Comparison of ENCODE assay signal across 8 cellular contexts in the genomic region with DNA sequence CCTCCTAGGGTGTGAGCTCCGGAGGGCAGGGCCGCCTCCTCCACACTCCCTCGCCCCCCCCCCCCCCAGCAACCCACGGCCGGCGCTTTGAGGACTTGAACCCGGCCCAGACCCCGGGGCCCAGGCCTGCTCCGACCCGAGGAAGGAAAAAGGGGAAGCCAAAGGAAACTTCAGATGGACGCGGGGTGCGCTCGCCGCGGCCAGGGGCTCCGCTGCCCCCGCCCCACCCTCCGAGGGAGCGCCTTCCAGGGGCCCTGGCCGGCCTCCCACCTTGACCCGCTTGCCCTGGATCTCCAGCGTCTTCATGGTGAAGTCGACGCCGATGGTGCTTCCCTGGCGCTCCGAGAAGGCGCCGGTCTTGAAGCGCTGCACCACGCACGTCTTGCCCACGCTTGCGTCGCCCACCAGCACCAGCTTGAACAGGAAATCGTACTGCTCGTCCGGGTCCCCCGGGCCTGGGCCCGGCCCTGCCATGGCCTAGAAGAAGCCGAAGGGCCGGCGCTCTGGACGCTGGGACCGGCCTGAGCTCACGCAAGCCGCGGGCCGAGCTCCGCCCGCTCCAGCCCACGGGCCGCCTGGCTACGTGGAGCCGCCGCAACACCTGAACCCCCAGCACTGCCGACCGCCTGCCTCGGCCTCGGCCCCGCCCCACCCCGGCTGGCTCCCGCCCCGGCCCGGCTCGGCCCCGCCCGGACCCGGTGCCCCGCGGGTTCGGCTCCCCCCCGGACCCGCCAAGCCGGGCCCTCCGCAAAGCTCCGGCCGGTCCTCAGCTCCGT. TPM values are rescaled to one million over a fixed set of nuclear protein-coding genes. Genes with fewer than 3 reads are reported as not detected.
DNase-seq lines count a peak whose midpoint lies in the region; ATAC-seq and TF ChIP-seq lines count a peak whose summit lies in the region.

No MANE protein-coding gene starts in this region.

- peaks cover 43% of the 10 kb centered on the region for H3K36me3 Mint-ChIP-seq in CD4-positive, alpha-beta T cell (ENCODE audit: low read depth)
- peaks cover 0 to 5% (median 0%) of the 10 kb centered on the region in 3 donors for H3K36me3 Mint-ChIP-seq in immature natural killer cell
- peaks cover 43% of the 10 kb centered on the region for H3K36me3 Mint-ChIP-seq in stimulated activated effector memory CD8-positive, alpha-beta T cell treated with anti-CD3 and anti-CD28 coated beads, Interleukin-12 subunit alpha, Interleukin-12 subunit beta, amount 100 ng/mL, for 72 hours

- H3K4me1 ChIP-seq in Peyer's patch = peaks cover 5 to 47% (median 13%) of the 10 kb centered on the region in 4 donors

- POLR2A ChIA-PET in CD4-positive, alpha-beta T cell (lab: Charles Lee) = interaction anchor here (0.6 to 10.6 kb wide), 41 partner anchors 8 to 991 kb away, joined by 3 to 120 read pairs (median 6); partner anchors contain the start of genes ACAD9, CFAP92, CNBP and COPG1

- H3K4me3 Mint-ChIP-seq in CD4-positive, alpha-beta T cell = peak overlapping the region; percentile 95
- H3K4me3 Mint-ChIP-seq in immature natural killer cell = peak overlapping the region; percentile 88 to 95 (median 93)
- H3K4me3 Mint-ChIP-seq in stimulated activated effector memory CD8-positive, alpha-beta T cell treated with anti-CD3 and anti-CD28 coated beads, Interleukin-12 subunit alpha, Interleukin-12 subunit beta, amount 100 ng/mL, for 72 hours = peak overlapping the region; percentile 77

- peak in 6 of 10 experiments; percentile 29 to 51 (median 32) for DNase-seq in CD4-positive, alpha-beta T cell
- peak in 2 of 3 donors; percentile 28 to 52 for DNase-seq in Peyer's patch
- DNase-seq in astrocyte of the spinal cord (ENCODE audit: low read depth, low spot score) = peak; percentile 37
- DNase-seq in immature natural killer cell = peak in 1 of 3 donors; percentile 56
- DNase-seq in stimulated activated effector memory CD8-positive, alpha-beta T cell treated with anti-CD3 and anti-CD28 coated beads, Interleukin-12 subunit alpha, Interleukin-12 subunit beta, amount 100 ng/mL, for 72 hours (ENCODE audit: low spot score in 2 of 2) = peak; percentile 35 to 82
- DNase-seq in GM20000 (ENCODE audit: low spot score) = no peak

- peak; percentile 13 to 36 for TF ChIP-seq POLR2A in Peyer's patch (IDR thresholded peaks at IDR 0.05)

- peaks cover 0 to 4% (median 0%) of the 10 kb centered on the region in 3 donors for H3K36me3 ChIP-seq in Peyer's patch

- no peak for TF ChIP-seq CTCF in CD4-positive, alpha-beta T cell (IDR thresholded peaks at IDR 0.05)
- TF ChIP-seq CTCF in Peyer's patch (IDR thresholded peaks at IDR 0.05) (peak in 1 of 6 experiments; percentile 11), astrocyte of the spinal cord (IDR thresholded peaks at IDR 0.05; ENCODE audit: low read depth, low read length) (no peak), GM20000 (IDR thresholded peaks at IDR 0.05; ENCODE audit: extremely low read depth, missing control alignments) (no peak)

- H3K27ac ChIP-seq in CD4-positive, alpha-beta T cell (ENCODE audit: low read depth, low read length) = peak overlapping the region; percentile 90
- H3K27ac ChIP-seq in Peyer's patch = peak overlapping the region; percentile 85 to 98 (median 94)

- H3K27me3 Mint-ChIP-seq in CD4-positive, alpha-beta T cell = no peaks in the 10 kb centered on the region
- peaks cover 5 to 18% (median 7%) of the 10 kb centered on the region in 3 donors for H3K27me3 Mint-ChIP-seq in immature natural killer cell (ENCODE audit: low read depth in 3 of 3)

- in situ Hi-C loops in astrocyte of the spinal cord (cut with HindIII; ENCODE audit: low sequenced_read_pairs) = no loop called here

- no peaks in the 10 kb centered on the region for H3K27me3 ChIP-seq in CD4-positive, alpha-beta T cell (ENCODE audit: control insufficient read depth, insufficient read depth, low read length)
- no peaks in the 10 kb centered on the region for H3K27me3 ChIP-seq in Peyer's patch

- ATAC-seq in CD4-positive, alpha-beta T cell (ENCODE audit: poor library complexity) = peak; percentile 9
- ATAC-seq in GM21717 (IDR thresholded peaks at IDR 0.05; ENCODE audit: unreplicated experiment) = peak; percentile 23
- ATAC-seq in stimulated activated effector memory CD8-positive, alpha-beta T cell treated with anti-CD3 and anti-CD28 coated beads, Interleukin-12 subunit alpha, Interleukin-12 subunit beta, amount 100 ng/mL, for 72 hours = peak; percentile 57
- ATAC-seq in GM18498 (IDR thresholded peaks at IDR 0.05; ENCODE audit: unreplicated experiment) = no peak

- intact Hi-C loops in CD4-positive, alpha-beta T cell (cut with DNase I, micrococcal nuclease) = loop anchor here (1.0 to 5.0 kb wide), 3 partner anchors 40 to 126 kb away; partner anchors contain the start of genes COPG1 (in 1 of the 2) and ISY1 (in 1 of the 2)

- peak overlapping the region; percentile 65 to 95 (median 89) for H3K4me3 ChIP-seq in Peyer's patch
- H3K4me3 ChIP-seq in astrocyte of the spinal cord (ENCODE audit: low read depth, low read length) = peak overlapping the region; percentile 65

- no peaks in the 10 kb centered on the region for H3K9me3 Mint-ChIP-seq in CD4-positive, alpha-beta T cell
- H3K9me3 Mint-ChIP-seq in immature natural killer cell = peaks cover 0 to 2% (median 0%) of the 10 kb centered on the region in 6 donors
- H3K9me3 Mint-ChIP-seq in stimulated activated effector memory CD8-positive, alpha-beta T cell treated with anti-CD3 and anti-CD28 coated beads, Interleukin-12 subunit alpha, Interleukin-12 subunit beta, amount 100 ng/mL, for 72 hours = no peaks in the 10 kb centered on the region

- H3K27ac Mint-ChIP-seq in CD4-positive, alpha-beta T cell = peak overlapping the region; percentile 89
- peak overlapping the region; percentile 89 to 98 (median 94) for H3K27ac Mint-ChIP-seq in immature natural killer cell
- peak overlapping the region; percentile 80 for H3K27ac Mint-ChIP-seq in stimulated activated effector memory CD8-positive, alpha-beta T cell treated with anti-CD3 and anti-CD28 coated beads, Interleukin-12 subunit alpha, Interleukin-12 subunit beta, amount 100 ng/mL, for 72 hours

- H3K4me1 Mint-ChIP-seq in CD4-positive, alpha-beta T cell (ENCODE audit: low read depth) = peaks cover 45% of the 10 kb centered on the region
- H3K4me1 Mint-ChIP-seq in immature natural killer cell = peaks cover 59% of the 10 kb centered on the region in 2 donors
- H3K4me1 Mint-ChIP-seq in stimulated activated effector memory CD8-positive, alpha-beta T cell treated with anti-CD3 and anti-CD28 coated beads, Interleukin-12 subunit alpha, Interleukin-12 subunit beta, amount 100 ng/mL, for 72 hours = peaks cover 42% of the 10 kb centered on the region

- H3K9me3 ChIP-seq in CD4-positive, alpha-beta T cell (ENCODE audit: control insufficient read depth, low read length) = no peaks in the 10 kb centered on the region
- H3K9me3 ChIP-seq in Peyer's patch = no peaks in the 10 kb centered on the region

- CTCF ChIA-PET in CD4-positive, alpha-beta T cell (lab: Charles Lee) = interaction anchor here (0.8 to 4.9 kb wide), 9 partner anchors 15 to 151 kb away, joined by 3 to 33 read pairs (median 4); no protein-coding TSS in a partner anchor

RNA-seq across cellular contexts. Expression of gene RAB43, which starts 0.4 kb away (rescaled TPM):
- total RNA-seq in CD4-positive, alpha-beta T cell = 10 to 100 TPM; 47.5 to 48.1 TPM
- total RNA-seq in Peyer's patch = 10 to 100 TPM in 3 of 4 donors, 1 to 10 TPM in 1; 9.1 to 18.7 (median 11.3) TPM
- 10 to 100 TPM in 2 of 3 donors, 1 to 10 TPM in 1; 8.1 to 20.1 (median 12.5) TPM for polyA plus RNA-seq in immature natural killer cell

RNA-seq across cellular contexts. Expression of gene ISY1, which starts 39.7 kb away (rescaled TPM):
- total RNA-seq in CD4-positive, alpha-beta T cell = 10 to 100 TPM; 28.2 to 28.5 TPM
- total RNA-seq in Peyer's patch = 10 to 100 TPM; 11.1 to 24.9 (median 18.2) TPM
- polyA plus RNA-seq in immature natural killer cell = 100 to 1,000 TPM in 2 of 3 donors, 10 to 100 TPM in 1; 91.1 to 107 (median 103) TPM
